2 cellular contexts compared by ENCODE assay signal in the genomic region with DNA sequence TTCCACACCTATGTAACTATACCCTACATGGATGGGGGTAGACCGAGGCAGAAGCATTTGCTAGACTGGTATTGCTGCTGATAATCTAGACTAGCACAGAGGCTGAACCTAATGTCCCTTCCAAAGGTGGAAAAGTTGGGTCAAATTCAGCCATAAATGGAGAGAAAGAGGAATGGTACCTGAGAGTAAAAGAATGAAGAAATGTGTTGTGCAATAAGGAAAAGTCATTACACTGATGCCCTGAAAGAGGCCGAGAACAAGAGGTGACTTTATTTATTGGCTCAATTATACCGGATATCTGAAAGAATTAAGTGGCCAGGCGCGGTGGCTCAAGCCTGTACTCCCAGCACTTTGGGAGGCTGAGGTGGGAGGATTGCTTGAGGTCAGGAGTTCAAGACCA.
TF ChIP-seq lines count a peak whose summit lies in the region.

No MANE protein-coding gene starts in this region.

TF ChIP-seq in IMR-90, 13 proteins besides CTCF, POLR2A, EP300 and RAD21:
- TF ChIP-seq RFX5 (IDR thresholded peaks at IDR 0.05; ENCODE audit: low read depth, low read length) (no peak), CEBPB (IDR thresholded peaks at IDR 0.05; ENCODE audit: low read depth, low read length) (peak; percentile 62)

TF ChIP-seq in K562, 482 proteins besides CTCF, POLR2A, EP300 and RAD21:
- TF ChIP-seq KDM1A (IDR thresholded peaks at IDR 0.05), result no peak
- no peak for TF ChIP-seq CEBPG (CRISPR knock-in tag; IDR thresholded peaks at IDR 0.05)
- 0 out of 4 replicates have a peak, but pooled peaks of 1 of the 2 experiments have one; percentile 19 for TF ChIP-seq CEBPG (tag; conservative IDR thresholded peaks at IDR 0.05 in 1 of 2, IDR thresholded peaks at IDR 0.05 in 1 of 2)
- peak; percentile 30; the same call in 1 of the 2 replicates for TF ChIP-seq CEBPB (tag; IDR thresholded peaks at IDR 0.05)
- no peak for TF ChIP-seq SMAD1 (IDR thresholded peaks at IDR 0.05; ENCODE audit: low read depth, low read length, partially characterized antibody)
- TF ChIP-seq FOSL1 (tag; conservative IDR thresholded peaks at IDR 0.05), result no peak
